ENCODE assay signal across 8 cellular contexts in the genomic region with DNA sequence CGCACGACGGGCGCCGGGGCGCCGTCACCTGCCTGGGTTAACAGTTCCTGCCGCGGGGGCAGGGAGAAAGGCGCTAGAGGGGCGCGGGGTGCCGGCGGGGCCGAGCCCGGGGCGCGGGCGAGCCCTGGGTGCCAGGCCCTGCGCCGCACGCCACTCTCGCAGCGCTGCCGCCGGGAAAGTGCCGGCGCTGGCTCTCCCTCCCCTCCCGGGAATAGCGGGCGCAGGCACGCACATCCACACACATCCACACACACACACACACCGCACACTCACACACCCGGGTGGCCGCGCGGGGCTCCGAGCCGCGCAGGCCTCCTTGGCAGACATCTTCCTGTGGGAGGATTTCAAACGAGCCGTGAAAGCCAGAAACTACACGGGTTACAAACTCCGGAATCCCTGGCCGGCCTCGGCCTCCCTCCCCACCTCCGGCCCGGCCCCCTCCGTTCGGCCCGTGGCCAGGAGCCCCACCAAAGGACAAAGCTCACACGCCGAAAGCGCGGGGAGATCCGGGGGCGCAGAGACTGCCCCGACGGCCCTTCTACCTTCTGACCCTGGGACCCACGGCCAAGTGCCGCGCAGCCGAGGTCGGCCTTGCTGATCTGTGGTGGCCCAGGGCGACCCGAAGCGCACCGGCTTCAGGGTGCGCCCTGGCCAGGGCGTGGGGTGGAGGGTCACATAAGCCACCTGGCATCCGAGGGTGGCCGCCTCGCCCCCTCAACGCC.
DNase-seq lines count a peak whose midpoint lies in the region; ATAC-seq and TF ChIP-seq lines count a peak whose summit lies in the region.

No MANE protein-coding gene starts in this region.

- POLR2A ChIA-PET in CD4-positive, alpha-beta T cell (lab: Charles Lee), result interaction anchor here (1.1 kb wide), 1 partner anchor 92 kb away, joined by 4 read pairs; a partner anchor contains a TSS
- POLR2A ChIA-PET in activated CD4-positive, alpha-beta memory T cell treated with anti-CD3 and anti-CD28 coated beads for 36 hours (lab: Charles Lee), result interaction anchor here (1.2 kb wide), 1 partner anchor 150 kb away, joined by 3 read pairs; no protein-coding TSS in a partner anchor

- H3K27me3 ChIP-seq in CD4-positive, alpha-beta T cell (ENCODE audit: control insufficient read depth, insufficient read depth, low read length), result peaks cover 30% of the 10 kb centered on the region
- H3K27me3 ChIP-seq in neuronal stem cell (ENCODE audit: control insufficient read depth in 3 of 3, insufficient read depth in 3 of 3, low read depth in 1 of 3, low read length in 3 of 3), result peaks cover 0 to 22% (median 0%) of the 10 kb centered on the region in 3 experiments

- H3K4me1 ChIP-seq in neuronal stem cell (ENCODE audit: control insufficient read depth in 2 of 2, insufficient read depth in 1 of 2, low read depth in 1 of 2, low read length in 2 of 2), result peaks cover 3 to 22% of the 10 kb centered on the region in 2 donors

- H2AFZ ChIP-seq in neuronal stem cell (ENCODE audit: low read length), result no peak overlapping the region

- no peak overlapping the region for H3K27ac Mint-ChIP-seq in CD4-positive, alpha-beta T cell
- H3K27ac Mint-ChIP-seq in activated CD4-positive, alpha-beta memory T cell treated with anti-CD3 and anti-CD28 coated beads for 36 hours, result no peak overlapping the region

- peak in 2 of 10 experiments; percentile 1 to 8 for DNase-seq in CD4-positive, alpha-beta T cell
- no peak for DNase-seq in activated CD4-positive, alpha-beta memory T cell treated with anti-CD3 and anti-CD28 coated beads for 36 hours
- DNase-seq in epithelial cell of proximal tubule (ENCODE audit: low read depth), result no peak
- DNase-seq in neuronal stem cell (ENCODE audit: low spot score), result no peak
- no peak for DNase-seq in NCI-H2029 (lab: John Stamatoyannopoulos, UW)
- no peak for DNase-seq in GM03348 (ENCODE audit: low spot score)
- DNase-seq in NCI-H524 (lab: John Stamatoyannopoulos, UW), result no peak
- DNase-seq in foreskin melanocyte, result no peak

- H3K4ac ChIP-seq in neuronal stem cell (ENCODE audit: low read length), result no peak overlapping the region

- H4K8ac ChIP-seq in neuronal stem cell (ENCODE audit: low read depth, low read length), result no peak overlapping the region

- CTCF ChIA-PET in CD4-positive, alpha-beta T cell (lab: Charles Lee), result no interaction called here
- CTCF ChIA-PET in activated CD4-positive, alpha-beta memory T cell treated with anti-CD3 and anti-CD28 coated beads for 36 hours (lab: Charles Lee), result no interaction called here

- no peaks in the 10 kb centered on the region for H3K9me3 ChIP-seq in CD4-positive, alpha-beta T cell (ENCODE audit: control insufficient read depth, low read length)
- H3K9me3 ChIP-seq in neuronal stem cell (replicated peaks in 1 of 2; ENCODE audit: control insufficient read depth in 2 of 2, insufficient read depth in 1 of 2, low read depth in 1 of 2, low read length in 2 of 2), result no peaks in the 10 kb centered on the region

- no peaks in the 10 kb centered on the region for H3K79me1 ChIP-seq in neuronal stem cell (ENCODE audit: low read depth, low read length)

- H4K91ac ChIP-seq in neuronal stem cell (ENCODE audit: low read depth, low read length, poor library complexity), result no peak overlapping the region

- H3K36me3 ChIP-seq in neuronal stem cell (replicated peaks in 1 of 2; ENCODE audit: control insufficient read depth in 2 of 2, insufficient read depth in 2 of 2, low read length in 2 of 2), result no peaks in the 10 kb centered on the region

- no peak overlapping the region for H3K14ac ChIP-seq in neuronal stem cell (ENCODE audit: low read length)

- H3K36me3 Mint-ChIP-seq in CD4-positive, alpha-beta T cell (ENCODE audit: low read depth), result no peaks in the 10 kb centered on the region
- H3K36me3 Mint-ChIP-seq in activated CD4-positive, alpha-beta memory T cell treated with anti-CD3 and anti-CD28 coated beads for 36 hours, result no peaks in the 10 kb centered on the region

- H3K4me2 ChIP-seq in neuronal stem cell (ENCODE audit: insufficient read depth, low read length, poor library complexity, severe bottlenecking), result peak overlapping the region; percentile 49

- peaks cover 46% of the 10 kb centered on the region for H3K27me3 Mint-ChIP-seq in CD4-positive, alpha-beta T cell
- H3K27me3 Mint-ChIP-seq in activated CD4-positive, alpha-beta memory T cell treated with anti-CD3 and anti-CD28 coated beads for 36 hours, result peaks cover 24% of the 10 kb centered on the region

- WGBS in neuronal stem cell (ENCODE audit: extremely low coverage in 2 of 2, insufficient read length in 2 of 2, insufficient replicate concordance in 1 of 2), 2 donors, result no CpG with 5 or more reads among the region's 74 CpGs

- no peak overlapping the region for H2BK5ac ChIP-seq in neuronal stem cell (ENCODE audit: low read length)

- H3K4me3 ChIP-seq in epithelial cell of proximal tubule (ENCODE audit: low read depth, low read length) (peak overlapping the region; percentile 8), neuronal stem cell (ENCODE audit: low read length in 2 of 2) (peak overlapping the region in 1 of 2 donors; percentile 62)

- peak overlapping the region; percentile 89 for H3K18ac ChIP-seq in neuronal stem cell (ENCODE audit: low read length)

- H3K4me3 Mint-ChIP-seq in CD4-positive, alpha-beta T cell, result peak overlapping the region; percentile 79
- peak overlapping the region; percentile 70 for H3K4me3 Mint-ChIP-seq in activated CD4-positive, alpha-beta memory T cell treated with anti-CD3 and anti-CD28 coated beads for 36 hours

- H2BK120ac ChIP-seq in neuronal stem cell (ENCODE audit: low read depth, low read length), result no peak overlapping the region

- ATAC-seq in CD4-positive, alpha-beta T cell (ENCODE audit: poor library complexity), result peak; percentile 32

- H3K23ac ChIP-seq in neuronal stem cell (ENCODE audit: low read depth, low read length, poor library complexity), result no peak overlapping the region

- no peak overlapping the region for H2BK15ac ChIP-seq in neuronal stem cell (ENCODE audit: low read length)

- peaks cover 21% of the 10 kb centered on the region for H3K4me1 Mint-ChIP-seq in CD4-positive, alpha-beta T cell (ENCODE audit: low read depth)
- peaks cover 17% of the 10 kb centered on the region for H3K4me1 Mint-ChIP-seq in activated CD4-positive, alpha-beta memory T cell treated with anti-CD3 and anti-CD28 coated beads for 36 hours (ENCODE audit: low read depth)

- TF ChIP-seq CTCF in CD4-positive, alpha-beta T cell (IDR thresholded peaks at IDR 0.05), result no peak
- TF ChIP-seq CTCF in epithelial cell of proximal tubule (conservative IDR thresholded peaks at IDR 0.05; ENCODE audit: low read depth, low read length), result no peak

- no peak overlapping the region for H2BK12ac ChIP-seq in neuronal stem cell (ENCODE audit: low read length)

- H3K9me3 Mint-ChIP-seq in CD4-positive, alpha-beta T cell, result no peaks in the 10 kb centered on the region
- no peaks in the 10 kb centered on the region for H3K9me3 Mint-ChIP-seq in activated CD4-positive, alpha-beta memory T cell treated with anti-CD3 and anti-CD28 coated beads for 36 hours

- no peak overlapping the region for H2AK5ac ChIP-seq in neuronal stem cell (ENCODE audit: low read depth, low read length)

- intact Hi-C loops in CD4-positive, alpha-beta T cell (cut with DNase I, micrococcal nuclease), result loop anchor here (10.0 kb wide), 3 partner anchors 79 to 259 kb away; no protein-coding TSS in a partner anchor
- intact Hi-C loops in activated CD4-positive, alpha-beta memory T cell treated with anti-CD3 and anti-CD28 coated beads for 36 hours (cut with micrococcal nuclease), result no loop called here

- no peak overlapping the region for H3K27ac ChIP-seq in CD4-positive, alpha-beta T cell (ENCODE audit: low read depth, low read length)
- no peak overlapping the region for H3K27ac ChIP-seq in neuronal stem cell (replicated peaks; ENCODE audit: low read length)

- H3K9ac ChIP-seq in neuronal stem cell (ENCODE audit: low read depth, low read length, poor library complexity), result peak overlapping the region; percentile 77
